Comparison of ENCODE assay signal across 1 cellular context in the genomic region with DNA sequence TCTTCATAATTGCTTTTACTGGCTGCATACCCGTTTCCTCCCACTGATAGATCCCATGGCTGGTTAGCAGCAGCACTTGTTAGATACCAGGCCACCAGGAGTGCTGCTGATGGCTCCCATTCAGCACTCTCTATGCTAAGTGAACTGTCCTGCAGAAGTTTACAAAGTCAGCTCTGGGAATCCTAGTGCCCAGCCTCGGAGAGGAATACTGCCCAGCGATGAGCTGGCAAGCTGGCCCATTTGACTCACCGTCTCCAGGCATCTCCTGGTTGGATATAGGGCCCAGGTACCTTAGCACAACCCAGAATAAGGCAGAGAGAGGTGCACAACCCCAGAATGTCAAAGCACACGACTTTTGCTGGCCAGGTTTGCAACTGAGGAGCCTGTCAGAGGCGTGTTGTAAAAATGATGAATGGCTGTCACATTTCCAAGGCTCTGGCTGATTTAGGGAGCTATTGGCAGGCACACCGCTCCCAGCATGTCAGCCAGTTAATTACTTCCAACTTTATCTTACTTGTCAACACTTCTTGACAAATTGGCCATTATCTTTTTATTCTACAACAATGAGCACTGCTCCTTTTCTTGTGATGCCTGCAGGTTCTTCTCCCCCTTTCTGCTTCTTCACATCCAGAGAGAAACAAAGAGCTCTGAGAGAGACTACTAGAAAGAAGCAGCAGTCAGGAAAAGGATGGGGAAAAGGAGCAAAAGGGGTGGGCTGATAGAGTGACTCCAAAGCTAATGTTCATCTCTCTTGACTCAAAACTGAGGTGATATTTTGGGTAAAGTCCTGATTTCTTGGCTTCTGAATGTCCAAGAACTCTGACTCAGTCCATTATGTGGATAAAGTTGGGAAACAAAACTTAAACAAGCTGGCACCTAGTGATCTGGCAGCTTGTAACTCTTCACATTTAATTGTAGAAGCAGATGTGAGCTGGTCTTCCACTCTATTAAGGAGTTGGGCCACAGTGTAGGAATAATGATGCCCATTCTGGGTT.
A peak's percentile ranks its signal among the peaks of the same experiment; 100 is the strongest.
TF ChIP-seq lines count a peak whose summit lies in the region.

No MANE protein-coding gene starts in this region.

TF ChIP-seq in K562, 482 proteins besides CTCF, POLR2A, EP300 and RAD21 (continued from another document):
- TF ChIP-seq, protein P1, sequence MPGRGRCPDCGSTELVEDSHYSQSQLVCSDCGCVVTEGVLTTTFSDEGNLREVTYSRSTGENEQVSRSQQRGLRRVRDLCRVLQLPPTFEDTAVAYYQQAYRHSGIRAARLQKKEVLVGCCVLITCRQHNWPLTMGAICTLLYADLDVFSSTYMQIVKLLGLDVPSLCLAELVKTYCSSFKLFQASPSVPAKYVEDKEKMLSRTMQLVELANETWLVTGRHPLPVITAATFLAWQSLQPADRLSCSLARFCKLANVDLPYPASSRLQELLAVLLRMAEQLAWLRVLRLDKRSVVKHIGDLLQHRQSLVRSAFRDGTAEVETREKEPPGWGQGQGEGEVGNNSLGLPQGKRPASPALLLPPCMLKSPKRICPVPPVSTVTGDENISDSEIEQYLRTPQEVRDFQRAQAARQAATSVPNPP (IDR thresholded peaks at IDR 0.05; ENCODE audit: borderline replicate concordance, insufficient read depth, insufficient read length): no peak
- no peak for TF ChIP-seq RBM34 (IDR thresholded peaks at IDR 0.05; ENCODE audit: borderline replicate concordance, insufficient read depth, low read length)
- no peak for TF ChIP-seq MCM3 (IDR thresholded peaks at IDR 0.05)
- TF ChIP-seq, protein P2, sequence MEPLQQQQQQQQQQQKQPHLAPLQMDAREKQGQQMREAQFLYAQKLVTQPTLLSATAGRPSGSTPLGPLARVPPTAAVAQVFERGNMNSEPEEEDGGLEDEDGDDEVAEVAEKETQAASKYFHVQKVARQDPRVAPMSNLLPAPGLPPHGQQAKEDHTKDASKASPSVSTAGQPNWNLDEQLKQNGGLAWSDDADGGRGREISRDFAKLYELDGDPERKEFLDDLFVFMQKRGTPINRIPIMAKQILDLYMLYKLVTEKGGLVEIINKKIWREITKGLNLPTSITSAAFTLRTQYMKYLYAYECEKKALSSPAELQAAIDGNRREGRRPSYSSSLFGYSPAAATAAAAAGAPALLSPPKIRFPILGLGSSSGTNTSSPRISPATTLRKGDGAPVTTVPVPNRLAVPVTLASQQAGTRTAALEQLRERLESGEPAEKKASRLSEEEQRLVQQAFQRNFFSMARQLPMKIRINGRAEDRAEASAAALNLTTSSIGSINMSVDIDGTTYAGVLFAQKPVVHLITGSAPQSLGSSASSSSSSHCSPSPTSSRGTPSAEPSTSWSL (CRISPR knock-in tag; IDR thresholded peaks at IDR 0.05; ENCODE audit: borderline replicate concordance): no peak
- TF ChIP-seq, protein P3, sequence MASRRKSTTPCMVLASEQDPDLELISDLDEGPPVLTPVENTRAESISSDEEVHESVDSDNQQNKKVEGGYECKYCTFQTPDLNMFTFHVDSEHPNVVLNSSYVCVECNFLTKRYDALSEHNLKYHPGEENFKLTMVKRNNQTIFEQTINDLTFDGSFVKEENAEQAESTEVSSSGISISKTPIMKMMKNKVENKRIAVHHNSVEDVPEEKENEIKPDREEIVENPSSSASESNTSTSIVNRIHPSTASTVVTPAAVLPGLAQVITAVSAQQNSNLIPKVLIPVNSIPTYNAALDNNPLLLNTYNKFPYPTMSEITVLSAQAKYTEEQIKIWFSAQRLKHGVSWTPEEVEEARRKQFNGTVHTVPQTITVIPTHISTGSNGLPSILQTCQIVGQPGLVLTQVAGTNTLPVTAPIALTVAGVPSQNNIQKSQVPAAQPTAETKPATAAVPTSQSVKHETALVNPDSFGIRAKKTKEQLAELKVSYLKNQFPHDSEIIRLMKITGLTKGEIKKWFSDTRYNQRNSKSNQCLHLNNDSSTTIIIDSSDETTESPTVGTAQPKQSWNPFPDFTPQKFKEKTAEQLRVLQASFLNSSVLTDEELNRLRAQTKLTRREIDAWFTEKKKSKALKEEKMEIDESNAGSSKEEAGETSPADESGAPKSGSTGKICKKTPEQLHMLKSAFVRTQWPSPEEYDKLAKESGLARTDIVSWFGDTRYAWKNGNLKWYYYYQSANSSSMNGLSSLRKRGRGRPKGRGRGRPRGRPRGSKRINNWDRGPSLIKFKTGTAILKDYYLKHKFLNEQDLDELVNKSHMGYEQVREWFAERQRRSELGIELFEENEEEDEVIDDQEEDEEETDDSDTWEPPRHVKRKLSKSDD (conservative IDR thresholded peaks at IDR 0.05; ENCODE audit: low read length): no peak
- TF ChIP-seq, protein P4, sequence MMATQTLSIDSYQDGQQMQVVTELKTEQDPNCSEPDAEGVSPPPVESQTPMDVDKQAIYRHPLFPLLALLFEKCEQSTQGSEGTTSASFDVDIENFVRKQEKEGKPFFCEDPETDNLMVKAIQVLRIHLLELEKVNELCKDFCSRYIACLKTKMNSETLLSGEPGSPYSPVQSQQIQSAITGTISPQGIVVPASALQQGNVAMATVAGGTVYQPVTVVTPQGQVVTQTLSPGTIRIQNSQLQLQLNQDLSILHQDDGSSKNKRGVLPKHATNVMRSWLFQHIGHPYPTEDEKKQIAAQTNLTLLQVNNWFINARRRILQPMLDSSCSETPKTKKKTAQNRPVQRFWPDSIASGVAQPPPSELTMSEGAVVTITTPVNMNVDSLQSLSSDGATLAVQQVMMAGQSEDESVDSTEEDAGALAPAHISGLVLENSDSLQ (IDR thresholded peaks at IDR 0.05): peak; percentile 95
- TF ChIP-seq NCOA6 (IDR thresholded peaks at IDR 0.05): no peak
- no peak for TF ChIP-seq ZNF76 (CRISPR knock-in tag; IDR thresholded peaks at IDR 0.05; ENCODE audit: borderline replicate concordance)
- TF ChIP-seq ZNF263 (CRISPR knock-in tag; IDR thresholded peaks at IDR 0.05; ENCODE audit: borderline replicate concordance): no peak
- TF ChIP-seq, protein P5, sequence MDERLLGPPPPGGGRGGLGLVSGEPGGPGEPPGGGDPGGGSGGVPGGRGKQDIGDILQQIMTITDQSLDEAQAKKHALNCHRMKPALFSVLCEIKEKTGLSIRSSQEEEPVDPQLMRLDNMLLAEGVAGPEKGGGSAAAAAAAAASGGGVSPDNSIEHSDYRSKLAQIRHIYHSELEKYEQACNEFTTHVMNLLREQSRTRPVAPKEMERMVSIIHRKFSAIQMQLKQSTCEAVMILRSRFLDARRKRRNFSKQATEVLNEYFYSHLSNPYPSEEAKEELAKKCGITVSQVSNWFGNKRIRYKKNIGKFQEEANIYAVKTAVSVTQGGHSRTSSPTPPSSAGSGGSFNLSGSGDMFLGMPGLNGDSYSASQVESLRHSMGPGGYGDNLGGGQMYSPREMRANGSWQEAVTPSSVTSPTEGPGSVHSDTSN (CRISPR knock-in tag; IDR thresholded peaks at IDR 0.05; ENCODE audit: low read depth): peak; percentile 54
- TF ChIP-seq, protein P5 (tag; conservative IDR thresholded peaks at IDR 0.05; ENCODE audit: low read depth): peak; percentile 100
- TF ChIP-seq ATF7 (IDR thresholded peaks at IDR 0.05): no peak
- TF ChIP-seq SMARCA5 (IDR thresholded peaks at IDR 0.05): no peak
- TF ChIP-seq ELF4 (CRISPR knock-in tag; IDR thresholded peaks at IDR 0.05): no peak
- TF ChIP-seq ZC3H8 (IDR thresholded peaks at IDR 0.05): no peak
- TF ChIP-seq XRCC5 (IDR thresholded peaks at IDR 0.05; ENCODE audit: low read depth, low read length): no peak
- TF ChIP-seq, protein P6, sequence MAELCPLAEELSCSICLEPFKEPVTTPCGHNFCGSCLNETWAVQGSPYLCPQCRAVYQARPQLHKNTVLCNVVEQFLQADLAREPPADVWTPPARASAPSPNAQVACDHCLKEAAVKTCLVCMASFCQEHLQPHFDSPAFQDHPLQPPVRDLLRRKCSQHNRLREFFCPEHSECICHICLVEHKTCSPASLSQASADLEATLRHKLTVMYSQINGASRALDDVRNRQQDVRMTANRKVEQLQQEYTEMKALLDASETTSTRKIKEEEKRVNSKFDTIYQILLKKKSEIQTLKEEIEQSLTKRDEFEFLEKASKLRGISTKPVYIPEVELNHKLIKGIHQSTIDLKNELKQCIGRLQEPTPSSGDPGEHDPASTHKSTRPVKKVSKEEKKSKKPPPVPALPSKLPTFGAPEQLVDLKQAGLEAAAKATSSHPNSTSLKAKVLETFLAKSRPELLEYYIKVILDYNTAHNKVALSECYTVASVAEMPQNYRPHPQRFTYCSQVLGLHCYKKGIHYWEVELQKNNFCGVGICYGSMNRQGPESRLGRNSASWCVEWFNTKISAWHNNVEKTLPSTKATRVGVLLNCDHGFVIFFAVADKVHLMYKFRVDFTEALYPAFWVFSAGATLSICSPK (IDR thresholded peaks at IDR 0.05; ENCODE audit: borderline replicate concordance): no peak
- TF ChIP-seq, protein P7, sequence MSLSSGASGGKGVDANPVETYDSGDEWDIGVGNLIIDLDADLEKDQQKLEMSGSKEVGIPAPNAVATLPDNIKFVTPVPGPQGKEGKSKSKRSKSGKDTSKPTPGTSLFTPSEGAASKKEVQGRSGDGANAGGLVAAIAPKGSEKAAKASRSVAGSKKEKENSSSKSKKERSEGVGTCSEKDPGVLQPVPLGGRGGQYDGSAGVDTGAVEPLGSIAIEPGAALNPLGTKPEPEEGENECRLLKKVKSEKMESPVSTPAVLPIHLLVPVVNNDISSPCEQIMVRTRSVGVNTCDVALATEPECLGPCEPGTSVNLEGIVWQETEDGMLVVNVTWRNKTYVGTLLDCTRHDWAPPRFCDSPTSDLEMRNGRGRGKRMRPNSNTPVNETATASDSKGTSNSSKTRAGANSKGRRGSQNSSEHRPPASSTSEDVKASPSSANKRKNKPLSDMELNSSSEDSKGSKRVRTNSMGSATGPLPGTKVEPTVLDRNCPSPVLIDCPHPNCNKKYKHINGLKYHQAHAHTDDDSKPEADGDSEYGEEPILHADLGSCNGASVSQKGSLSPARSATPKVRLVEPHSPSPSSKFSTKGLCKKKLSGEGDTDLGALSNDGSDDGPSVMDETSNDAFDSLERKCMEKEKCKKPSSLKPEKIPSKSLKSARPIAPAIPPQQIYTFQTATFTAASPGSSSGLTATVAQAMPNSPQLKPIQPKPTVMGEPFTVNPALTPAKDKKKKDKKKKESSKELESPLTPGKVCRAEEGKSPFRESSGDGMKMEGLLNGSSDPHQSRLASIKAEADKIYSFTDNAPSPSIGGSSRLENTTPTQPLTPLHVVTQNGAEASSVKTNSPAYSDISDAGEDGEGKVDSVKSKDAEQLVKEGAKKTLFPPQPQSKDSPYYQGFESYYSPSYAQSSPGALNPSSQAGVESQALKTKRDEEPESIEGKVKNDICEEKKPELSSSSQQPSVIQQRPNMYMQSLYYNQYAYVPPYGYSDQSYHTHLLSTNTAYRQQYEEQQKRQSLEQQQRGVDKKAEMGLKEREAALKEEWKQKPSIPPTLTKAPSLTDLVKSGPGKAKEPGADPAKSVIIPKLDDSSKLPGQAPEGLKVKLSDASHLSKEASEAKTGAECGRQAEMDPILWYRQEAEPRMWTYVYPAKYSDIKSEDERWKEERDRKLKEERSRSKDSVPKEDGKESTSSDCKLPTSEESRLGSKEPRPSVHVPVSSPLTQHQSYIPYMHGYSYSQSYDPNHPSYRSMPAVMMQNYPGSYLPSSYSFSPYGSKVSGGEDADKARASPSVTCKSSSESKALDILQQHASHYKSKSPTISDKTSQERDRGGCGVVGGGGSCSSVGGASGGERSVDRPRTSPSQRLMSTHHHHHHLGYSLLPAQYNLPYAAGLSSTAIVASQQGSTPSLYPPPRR (CRISPR knock-in tag; IDR thresholded peaks at IDR 0.05; ENCODE audit: borderline replicate concordance): no peak
- TF ChIP-seq, protein P8, sequence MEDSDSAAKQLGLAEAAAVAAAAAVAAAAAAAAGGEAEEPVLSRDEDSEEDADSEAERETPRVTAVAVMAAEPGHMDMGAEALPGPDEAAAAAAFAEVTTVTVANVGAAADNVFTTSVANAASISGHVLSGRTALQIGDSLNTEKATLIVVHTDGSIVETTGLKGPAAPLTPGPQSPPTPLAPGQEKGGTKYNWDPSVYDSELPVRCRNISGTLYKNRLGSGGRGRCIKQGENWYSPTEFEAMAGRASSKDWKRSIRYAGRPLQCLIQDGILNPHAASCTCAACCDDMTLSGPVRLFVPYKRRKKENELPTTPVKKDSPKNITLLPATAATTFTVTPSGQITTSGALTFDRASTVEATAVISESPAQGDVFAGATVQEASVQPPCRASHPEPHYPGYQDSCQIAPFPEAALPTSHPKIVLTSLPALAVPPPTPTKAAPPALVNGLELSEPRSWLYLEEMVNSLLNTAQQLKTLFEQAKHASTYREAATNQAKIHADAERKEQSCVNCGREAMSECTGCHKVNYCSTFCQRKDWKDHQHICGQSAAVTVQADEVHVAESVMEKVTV (CRISPR knock-in tag; IDR thresholded peaks at IDR 0.05): no peak
- 0 out of 2 replicates have a peak, but pooled peaks have one; percentile 21 for TF ChIP-seq CBFA2T3 (IDR thresholded peaks at IDR 0.05)
- TF ChIP-seq, protein P9, sequence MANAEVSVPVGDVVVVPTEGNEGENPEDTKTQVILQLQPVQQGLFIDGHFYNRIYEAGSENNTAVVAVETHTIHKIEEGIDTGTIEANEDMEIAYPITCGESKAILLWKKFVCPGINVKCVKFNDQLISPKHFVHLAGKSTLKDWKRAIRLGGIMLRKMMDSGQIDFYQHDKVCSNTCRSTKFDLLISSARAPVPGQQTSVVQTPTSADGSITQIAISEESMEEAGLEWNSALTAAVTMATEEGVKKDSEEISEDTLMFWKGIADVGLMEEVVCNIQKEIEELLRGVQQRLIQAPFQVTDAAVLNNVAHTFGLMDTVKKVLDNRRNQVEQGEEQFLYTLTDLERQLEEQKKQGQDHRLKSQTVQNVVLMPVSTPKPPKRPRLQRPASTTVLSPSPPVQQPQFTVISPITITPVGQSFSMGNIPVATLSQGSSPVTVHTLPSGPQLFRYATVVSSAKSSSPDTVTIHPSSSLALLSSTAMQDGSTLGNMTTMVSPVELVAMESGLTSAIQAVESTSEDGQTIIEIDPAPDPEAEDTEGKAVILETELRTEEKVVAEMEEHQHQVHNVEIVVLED (CRISPR knock-in tag; IDR thresholded peaks at IDR 0.05): no peak
